1 cellular context compared by ENCODE assay signal in genomic region chr20:44080646-44081267, GRCh38.
TF ChIP-seq lines count a peak whose summit lies in the region.

No MANE protein-coding gene starts in this region.

TF ChIP-seq in HepG2, 621 proteins besides CTCF, POLR2A, EP300 and RAD21 (continued from another document):
- TF ChIP-seq ARID5B (CRISPR knock-in tag; IDR thresholded peaks at IDR 0.05), result peak; percentile 33; the same call in 1 of the 2 replicates
- no peak for TF ChIP-seq ZSCAN20 (CRISPR knock-in tag; IDR thresholded peaks at IDR 0.05; ENCODE audit: borderline replicate concordance)
- peak; percentile 68; the same call in 1 of the 2 replicates for TF ChIP-seq ZNF331 (CRISPR knock-in tag; IDR thresholded peaks at IDR 0.05)
- peak; percentile 95 for TF ChIP-seq BHLHE40 (IDR thresholded peaks at IDR 0.05; ENCODE audit: low read length)
- TF ChIP-seq CBX5 (CRISPR knock-in tag; IDR thresholded peaks at IDR 0.05; ENCODE audit: borderline replicate concordance), result 0 out of 2 replicates have a peak, but pooled peaks have one; percentile 25
- TF ChIP-seq SAP130 (CRISPR knock-in tag; IDR thresholded peaks at IDR 0.05; ENCODE audit: low read depth), result 0 out of 2 replicates have a peak, but pooled peaks have one; percentile 19
- TF ChIP-seq TARDBP (CRISPR knock-in tag; IDR thresholded peaks at IDR 0.05), result 0 out of 2 replicates have a peak, but pooled peaks have one; percentile 28
- peak; percentile 46; the same call in 1 of the 2 replicates for TF ChIP-seq ATF2 (CRISPR knock-in tag; IDR thresholded peaks at IDR 0.05)
- TF ChIP-seq RNF2 (conservative IDR thresholded peaks at IDR 0.05; ENCODE audit: low read depth), result peak; percentile 48; the same call in 1 of the 2 replicates
- 0 out of 2 replicates have a peak, but pooled peaks have one; percentile 28 for TF ChIP-seq GATAD2A (CRISPR knock-in tag; IDR thresholded peaks at IDR 0.05)
- peak; percentile 84 for TF ChIP-seq XRCC5 (optimal IDR thresholded peaks at IDR 0.05; ENCODE audit: low read length)
- TF ChIP-seq HDAC2 (CRISPR knock-in tag; IDR thresholded peaks at IDR 0.05), result no peak; the same call in 1 of the 2 replicates
- no peak for TF ChIP-seq MBNL3 (CRISPR knock-in tag; conservative IDR thresholded peaks at IDR 0.05)
- no peak for TF ChIP-seq SETDB1 (CRISPR knock-in tag; IDR thresholded peaks at IDR 0.05; ENCODE audit: borderline replicate concordance)
- no peak for TF ChIP-seq SMYD3 (CRISPR knock-in tag; IDR thresholded peaks at IDR 0.05)
- TF ChIP-seq MTF2 (CRISPR knock-in tag; IDR thresholded peaks at IDR 0.05; ENCODE audit: borderline replicate concordance), result peak; percentile 44; the same call in 1 of the 2 replicates
- TF ChIP-seq FOXA3 (CRISPR knock-in tag; IDR thresholded peaks at IDR 0.05), result 0 out of 2 replicates have a peak, but pooled peaks have one; percentile 18
- TF ChIP-seq ZC3H4 (CRISPR knock-in tag; IDR thresholded peaks at IDR 0.05; ENCODE audit: borderline replicate concordance), result no peak
- TF ChIP-seq STAG1 (CRISPR knock-in tag; IDR thresholded peaks at IDR 0.05), result peak; percentile 99
- TF ChIP-seq MIER2 (CRISPR knock-in tag; IDR thresholded peaks at IDR 0.05), result peak; percentile 62; the same call in 1 of the 2 replicates
- TF ChIP-seq ZNF619 (CRISPR knock-in tag; IDR thresholded peaks at IDR 0.05), result no peak
- TF ChIP-seq ZNF207 (IDR thresholded peaks at IDR 0.05; ENCODE audit: borderline replicate concordance), result no peak
- TF ChIP-seq NCOA2 (CRISPR knock-in tag; IDR thresholded peaks at IDR 0.05), result peak; percentile 40; the same call in 1 of the 2 replicates
- TF ChIP-seq TSC22D2 (CRISPR knock-in tag; IDR thresholded peaks at IDR 0.05; ENCODE audit: borderline replicate concordance), result 0 out of 2 replicates have a peak, but pooled peaks have one; percentile 61
- no peak for TF ChIP-seq ZNF629 (CRISPR knock-in tag; conservative IDR thresholded peaks at IDR 0.05)
- TF ChIP-seq GLMP (CRISPR knock-in tag; IDR thresholded peaks at IDR 0.05; ENCODE audit: borderline replicate concordance), result no peak
- no peak for TF ChIP-seq ZHX2 (IDR thresholded peaks at IDR 0.05; ENCODE audit: low read depth)
- no peak for TF ChIP-seq ZHX2 (CRISPR knock-in tag; IDR thresholded peaks at IDR 0.05; ENCODE audit: borderline replicate concordance)
- no peak for TF ChIP-seq JUN (CRISPR knock-in tag; IDR thresholded peaks at IDR 0.05)
- no peak for TF ChIP-seq CHD4 (IDR thresholded peaks at IDR 0.05; ENCODE audit: borderline replicate concordance, low read length)
- TF ChIP-seq ZNF556 (CRISPR knock-in tag; IDR thresholded peaks at IDR 0.05; ENCODE audit: borderline replicate concordance), result no peak
- no peak for TF ChIP-seq SOX5 (CRISPR knock-in tag; IDR thresholded peaks at IDR 0.05; ENCODE audit: borderline replicate concordance)
- 0 out of 2 replicates have a peak, but pooled peaks have one; percentile 30 for TF ChIP-seq SP5 (CRISPR knock-in tag; IDR thresholded peaks at IDR 0.05; ENCODE audit: borderline replicate concordance, low read depth)
- TF ChIP-seq NR2F6 (IDR thresholded peaks at IDR 0.05), result no peak
- TF ChIP-seq NR2F6 (CRISPR knock-in tag; IDR thresholded peaks at IDR 0.05), result peak; percentile 30; the same call in 1 of the 2 replicates
